Comparison of ENCODE assay signal across 11 cellular contexts in the genomic region with DNA sequence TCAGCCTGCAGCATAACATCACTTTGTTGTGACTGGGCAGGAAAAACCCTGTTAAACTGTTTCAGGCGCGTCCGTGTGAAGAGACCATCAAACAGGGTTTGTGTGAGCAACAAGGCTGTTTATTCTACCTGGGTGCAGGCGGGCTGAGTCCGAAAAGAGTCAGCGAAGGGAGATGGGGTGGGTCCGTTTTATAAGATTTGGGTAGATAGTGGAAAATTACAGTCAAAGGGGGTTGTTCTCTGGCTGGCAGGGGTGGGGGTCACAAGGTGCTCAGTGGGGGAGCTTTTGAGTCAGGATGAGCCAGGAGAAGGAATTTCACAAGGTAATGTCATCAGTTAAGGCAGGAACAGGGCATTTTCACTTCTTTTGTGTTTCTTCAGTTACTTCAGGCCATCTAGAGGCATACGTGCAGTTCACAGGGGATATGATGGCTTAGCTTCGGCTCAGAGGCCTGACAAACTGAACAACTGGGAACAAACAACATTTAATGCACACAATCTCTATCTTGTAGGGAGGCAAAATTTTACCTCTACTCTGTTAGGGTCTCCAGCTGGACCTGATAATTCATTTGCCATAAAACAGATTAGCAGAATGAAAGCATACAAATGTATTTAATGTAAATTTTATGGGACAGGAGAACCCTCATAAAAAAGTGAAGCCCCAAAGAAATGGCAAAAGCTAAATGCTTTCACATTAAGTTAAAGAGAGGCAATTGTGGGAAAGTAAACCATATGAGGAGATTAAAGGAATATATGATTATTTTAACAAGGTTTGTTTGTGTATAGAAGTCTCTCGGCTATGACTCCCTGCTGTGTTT. TPM values are rescaled to one million over a fixed set of nuclear protein-coding genes. Genes with fewer than 3 reads are reported as not detected.
DNase-seq lines count a peak whose midpoint lies in the region; ATAC-seq and TF ChIP-seq lines count a peak whose summit lies in the region.
"Had no signal": no experiment of that assay in that cellular context is flagged by ENCODE, and none has a peak within 500 bp of the region (broad histone marks: within the 10 kb centered on the region; RNA-seq: fewer than 3 reads in every experiment).

No MANE protein-coding gene starts in this region.

- peaks cover 0 to 6% of the 10 kb centered on the region in 2 donors for H3K27me3 Mint-ChIP-seq in CD8-positive, alpha-beta memory T cell
- H3K27me3 Mint-ChIP-seq in WTC11 (ENCODE audit: low read depth) = no peaks in the 10 kb centered on the region

- H3K36me3 Mint-ChIP-seq in CD8-positive, alpha-beta memory T cell = peaks cover 0 to 12% (median 0%) of the 10 kb centered on the region in 3 donors
- H3K36me3 Mint-ChIP-seq in WTC11 = peaks cover 5% of the 10 kb centered on the region

- no peak overlapping the region for H3K4me3 ChIP-seq in CD8-positive, alpha-beta memory T cell (ENCODE audit: low read length)
- H3K4me3 ChIP-seq in HUES48 (ENCODE audit: low read depth, low read length) = peak overlapping the region; percentile 8; the same call in 1 of the 2 replicates
- H3K4me3 ChIP-seq in mesodermal cell (ENCODE audit: extremely low read depth, insufficient read depth, low read length, poor library complexity, severe bottlenecking) = no peak overlapping the region
- no peak overlapping the region for H3K4me3 ChIP-seq in H7 (ENCODE audit: insufficient read depth, low read depth, low read length)

- H3K9ac ChIP-seq in HUES48 (ENCODE audit: low read depth, low read length) = peak overlapping the region; percentile 98

- POLR2A ChIA-PET in CD8-positive, alpha-beta memory T cell (lab: Charles Lee) = interaction anchor here (0.6 to 12.1 kb wide), 4 partner anchors 8 to 166 kb away, joined by 4 to 326 read pairs (median 107); a partner anchor contains a TSS
- POLR2A ChIA-PET in WTC11 (lab: Charles Lee) = interaction anchor here (0.9 to 11.6 kb wide), 20 partner anchors 10 to 1864 kb away, joined by 3 to 365 read pairs (median 8); a partner anchor contains a TSS

- H3K4me3 Mint-ChIP-seq in CD8-positive, alpha-beta memory T cell = peak overlapping the region in 4 of 7 donors; percentile 27 to 38 (median 32)
- peak overlapping the region; percentile 91 for H3K4me3 Mint-ChIP-seq in WTC11

- H3K4me1 Mint-ChIP-seq in CD8-positive, alpha-beta memory T cell = peaks cover 47 to 79% (median 65%) of the 10 kb centered on the region in 3 donors
- H3K4me1 Mint-ChIP-seq in WTC11 = peaks cover 55% of the 10 kb centered on the region

- H3K4me1 ChIP-seq in CD8-positive, alpha-beta memory T cell (ENCODE audit: insufficient read depth, low read length) = peaks cover 33% of the 10 kb centered on the region
- H3K4me1 ChIP-seq in HUES48 (ENCODE audit: control insufficient read depth, insufficient read depth, low read length) (peaks cover 41% of the 10 kb centered on the region), mesodermal cell (ENCODE audit: control insufficient read depth, insufficient read depth, low read length, poor library complexity, severe bottlenecking) (peaks cover 25% of the 10 kb centered on the region)

- CTCF ChIA-PET in CD8-positive, alpha-beta memory T cell (lab: Charles Lee) = interaction anchor here (0.8 to 10.9 kb wide), 2 partner anchors 15 to 35 kb away, joined by 3 to 173 read pairs; a partner anchor contains a TSS
- CTCF ChIA-PET in WTC11 (lab: Charles Lee) = no interaction called here

- no peaks in the 10 kb centered on the region for H3K36me3 ChIP-seq in CD8-positive, alpha-beta memory T cell (ENCODE audit: insufficient read depth, low read length)
- H3K36me3 ChIP-seq in HUES48 (ENCODE audit: control insufficient read depth, insufficient read depth, low read length) (no peaks in the 10 kb centered on the region), mesodermal cell (ENCODE audit: control insufficient read depth, insufficient read depth, low read length) (no peaks in the 10 kb centered on the region), H7 (replicated peaks; ENCODE audit: control insufficient read depth, insufficient read depth, low read length) (no peaks in the 10 kb centered on the region)

- H3K27me3 ChIP-seq in CD8-positive, alpha-beta memory T cell (ENCODE audit: insufficient read depth, low read length, poor library complexity, severe bottlenecking) = no peaks in the 10 kb centered on the region
- H3K27me3 ChIP-seq in HUES48 (ENCODE audit: control insufficient read depth, insufficient read depth, low read length) (no peaks in the 10 kb centered on the region), H7 (ENCODE audit: control insufficient read depth, insufficient read depth, low read length) (no peaks in the 10 kb centered on the region)

- ATAC-seq in WTC11 (no peak), GM18517 (IDR thresholded peaks at IDR 0.05; ENCODE audit: unreplicated experiment) (no peak)

- H3K9me3 ChIP-seq in CD8-positive, alpha-beta memory T cell (ENCODE audit: low read length) = no peaks in the 10 kb centered on the region
- H3K9me3 ChIP-seq in HUES48 (ENCODE audit: control insufficient read depth, insufficient read depth, low read length) (no peaks in the 10 kb centered on the region), mesodermal cell (ENCODE audit: control insufficient read depth, low read length) (no peaks in the 10 kb centered on the region)

- H3K27ac Mint-ChIP-seq in CD8-positive, alpha-beta memory T cell = peak overlapping the region in 5 of 8 donors; percentile 42 to 93 (median 54)
- H3K27ac Mint-ChIP-seq in WTC11 = peak overlapping the region; percentile 99

- TF ChIP-seq CTCF in WTC11 (IDR thresholded peaks at IDR 0.05) = no peak

- DNase-seq in CD8-positive, alpha-beta memory T cell = no peak
- DNase-seq in WTC11 (ENCODE audit: low spot score) = peak; percentile 38
- no peak for DNase-seq in activated effector memory CD4-positive, alpha-beta T cell treated with Interleukin-2 at 50 U/mL for 16 hours
- DNase-seq in cerebellar nuclear complex (lab: John Stamatoyannopoulos, UW) = no peak
- DNase-seq in H7 = no peak
- DNase-seq: aorta; foreskin fibroblast; stimulated activated CD4-positive, alpha-beta T cell treated with anti-CD3 and anti-CD28 coated beads, Interleukin-12 subunit alpha, Interleukin-12 subunit beta, amount 100 ng/mL, for 4 hours had no signal

- WGBS in mesodermal cell (ENCODE audit: insufficient coverage in 2 of 2), 2 experiments = 13 to 14% methylated on average over 5 to 8 of the region's 10 CpGs

- peak overlapping the region; percentile 86 for H3K27ac ChIP-seq in CD8-positive, alpha-beta memory T cell (ENCODE audit: low read depth, low read length)
- peak overlapping the region; percentile 96 for H3K27ac ChIP-seq in HUES48 (ENCODE audit: low read depth, low read length)
- peak overlapping the region; percentile 79 for H3K27ac ChIP-seq in mesodermal cell (ENCODE audit: low read depth, low read length, severe bottlenecking)

- H3K9me3 Mint-ChIP-seq in CD8-positive, alpha-beta memory T cell = peaks cover 0 to 2% (median 0%) of the 10 kb centered on the region in 5 donors
- H3K9me3 Mint-ChIP-seq in WTC11 = no peaks in the 10 kb centered on the region

TF ChIP-seq in WTC11, 78 proteins besides CTCF, POLR2A, EP300 and RAD21:
- TF ChIP-seq USF2 (CRISPR knock-in tag; IDR thresholded peaks at IDR 0.05) = no peak
- TF ChIP-seq AR (CRISPR knock-in tag; IDR thresholded peaks at IDR 0.05) = peak; percentile 73

RNA-seq across cellular contexts. Expression of gene HFE, which starts 58.3 kb away (rescaled TPM):
- 1 to 10 TPM in 1 of 2 experiments, under 1 TPM in 1; 0.37 to 1.1 TPM for total RNA-seq in CD8-positive, alpha-beta memory T cell
- polyA plus RNA-seq in CD8-positive, alpha-beta memory T cell = 4.8 TPM
- total RNA-seq in WTC11 (2021) = 1.9 to 2.4 TPM (median 2.0 TPM) in 3 replicates
- polyA plus RNA-seq in mesodermal cell (2013, experiment 1 of 2) = 1.3 TPM
- 0.96 TPM for polyA plus RNA-seq in mesodermal cell (2013, experiment 2 of 2)
- total RNA-seq in H7 (2014; rRNA removed; shearing (Covaris generic)) = 0.38 and 0.81 TPM in 2 replicates
